In the genomic region with DNA sequence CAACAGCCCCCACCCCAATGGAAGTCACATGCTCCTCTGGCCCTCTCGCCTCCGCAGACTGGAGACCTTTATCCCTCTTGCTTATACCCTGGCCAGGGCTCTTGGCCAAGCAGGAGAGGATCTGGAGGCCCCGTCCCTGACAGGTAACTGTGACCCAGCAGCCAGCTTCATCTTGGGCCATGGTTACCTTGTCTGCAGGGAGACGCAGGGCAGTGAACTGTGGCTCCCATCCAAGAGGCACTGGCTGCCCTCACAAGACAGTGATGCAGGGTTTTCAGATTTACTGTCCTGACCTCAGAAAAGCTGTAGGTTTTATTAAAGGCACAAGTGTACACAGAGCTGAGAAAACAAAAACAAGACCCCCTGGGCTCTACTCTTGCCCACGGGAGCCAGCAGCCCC, we compare ENCODE assay signal across 27 cellular contexts.
"Had no signal": no experiment of that assay in that cellular context is flagged by ENCODE, and none has a peak within 500 bp of the region (broad histone marks: within the 10 kb centered on the region; RNA-seq: fewer than 3 reads in every experiment).

No MANE protein-coding gene starts in this region.

- ATAC-seq: foreskin keratinocyte; heart right ventricle; left colon; left ventricle myocardium superior; lower lobe of right lung; right lobe of liver; stimulated activated naive CD8-positive, alpha-beta T cell treated with anti-CD3 and anti-CD28 coated beads, Interleukin-15, amount 100 ng/mL, for 72 hours; upper lobe of right lung had no signal

- H3K36me3 ChIP-seq: colonic mucosa, esophagus muscularis mucosa, heart right ventricle, lower lobe of right lung, right lobe of liver, suprapubic skin, transverse colon, upper lobe of right lung, uterus had no signal

- H3K27me3 ChIP-seq: colonic mucosa, foreskin keratinocyte, right lobe of liver, upper lobe of right lung, uterus had no signal

- H3K27ac ChIP-seq: colonic mucosa, esophagus muscularis mucosa, foreskin keratinocyte, lower lobe of right lung, right lobe of liver, suprapubic skin, transverse colon, upper lobe of right lung, uterus had no signal

- DNase-seq: colonic mucosa; effector CD8-positive, alpha-beta T cell; foreskin keratinocyte; glutamatergic neuron; heart right ventricle; hypothalamus; immature natural killer cell; islet precursor cell; kidney glomerular epithelial cell; left colon; left ventricle myocardium superior; lower lobe of right lung; nucleus accumbens; posterior cingulate gyrus; right lobe of liver; small intestine; stimulated activated CD4-positive, alpha-beta T cell treated with anti-CD3 and anti-CD28 coated beads, Interleukin-12 subunit alpha, Interleukin-12 subunit beta, amount 100 ng/mL, for 4 hours; stimulated activated CD4-positive, alpha-beta T cell treated with anti-CD3 and anti-CD28 coated beads, Interleukin-1b, Interleukin-23, amount 100 ng/mL, for 48 hours; stimulated activated CD4-positive, alpha-beta T cell treated with anti-CD3 and anti-CD28 coated beads, Interleukin-4, amount 100 ng/mL, for 1 hour; stimulated activated CD8-positive, alpha-beta memory T cell treated with anti-CD3 and anti-CD28 coated beads, Interleukin-4, amount 100 ng/mL, for 48 hours; stimulated activated naive CD4-positive, alpha-beta T cell; stimulated activated naive CD8-positive, alpha-beta T cell treated with anti-CD3 and anti-CD28 coated beads, Interleukin-15, amount 100 ng/mL, for 72 hours; transverse colon; upper lobe of right lung; uterus had no signal

- H3K4me3 ChIP-seq: colonic mucosa, esophagus muscularis mucosa, heart right ventricle, lower lobe of right lung, right lobe of liver, suprapubic skin, transverse colon, upper lobe of right lung, uterus had no signal

- H3K4me1 ChIP-seq: colonic mucosa, foreskin keratinocyte, lower lobe of right lung, right lobe of liver, upper lobe of right lung, uterus had no signal

- H3K9me3 ChIP-seq: colonic mucosa, right lobe of liver, suprapubic skin, transverse colon, upper lobe of right lung, uterus had no signal
